ENCODE assay signal across 13 cellular contexts in the genomic region with DNA sequence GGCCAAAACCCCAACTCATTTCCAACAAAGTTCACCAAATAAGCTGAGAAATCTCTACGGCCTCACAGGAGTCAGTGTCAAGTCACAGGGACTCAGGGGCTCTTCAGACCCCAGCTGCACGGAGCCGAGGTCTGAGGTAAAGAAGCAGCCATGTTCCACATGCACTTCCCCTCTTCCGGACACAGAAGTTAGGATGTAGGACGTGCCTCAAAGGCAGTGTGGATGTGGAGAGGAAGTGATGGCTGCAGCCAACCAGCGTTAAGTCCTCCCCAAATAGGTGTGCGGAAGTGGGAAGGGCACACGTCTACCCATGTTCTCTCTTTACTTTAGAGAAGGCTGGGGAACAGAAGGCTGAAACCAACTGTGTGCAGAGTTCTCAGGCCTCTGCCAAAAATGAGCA. TPM values are rescaled to one million over a fixed set of nuclear protein-coding genes. Genes with fewer than 3 reads are reported as not detected.
DNase-seq lines count a peak whose midpoint lies in the region; ATAC-seq and TF ChIP-seq lines count a peak whose summit lies in the region.
"Had no signal": no experiment of that assay in that cellular context is flagged by ENCODE, and none has a peak within 500 bp of the region (broad histone marks: within the 10 kb centered on the region; RNA-seq: fewer than 3 reads in every experiment).

No MANE protein-coding gene starts in this region.

- no peak overlapping the region for H3K4me3 ChIP-seq in Karpas-422 (ENCODE audit: low read length)
- peak overlapping the region in 1 of 2 donors; percentile 19 for H3K4me3 ChIP-seq in left lung
- H3K4me3 ChIP-seq: thoracic aorta had no signal

- H3K9ac ChIP-seq in Karpas-422 (ENCODE audit: low read length): no peak overlapping the region

- no peaks in the 10 kb centered on the region for H3K27me3 ChIP-seq in Karpas-422 (ENCODE audit: low read length)
- H3K27me3 ChIP-seq in left lung: no peaks in the 10 kb centered on the region

- no peak for TF ChIP-seq CTCF in CD14-positive monocyte (IDR thresholded peaks at IDR 0.05)
- TF ChIP-seq CTCF in left lung (IDR thresholded peaks at IDR 0.05): no peak

- no peaks in the 10 kb centered on the region for H3K9me2 ChIP-seq in Karpas-422 (replicated peaks; ENCODE audit: insufficient read depth, low read length)

- H3K79me2 ChIP-seq in Karpas-422 (ENCODE audit: low read length): no peaks in the 10 kb centered on the region

- H3K4me1 Mint-ChIP-seq in CD14-positive monocyte: peaks cover 93% of the 10 kb centered on the region

- peak; percentile 29 for ATAC-seq in GM21390 (IDR thresholded peaks at IDR 0.05; ENCODE audit: unreplicated experiment)
- ATAC-seq in left lung: peak; percentile 40
- ATAC-seq in GM21528 (IDR thresholded peaks at IDR 0.05; ENCODE audit: low FRiP score, unreplicated experiment): no peak
- no peak for ATAC-seq in GM21576 (IDR thresholded peaks at IDR 0.05; ENCODE audit: unreplicated experiment)
- no peak for ATAC-seq in HG02623 (IDR thresholded peaks at IDR 0.05; ENCODE audit: unreplicated experiment)

- no peaks in the 10 kb centered on the region for H3K9me3 ChIP-seq in Karpas-422 (ENCODE audit: low read length)
- H3K9me3 ChIP-seq in left lung: no peaks in the 10 kb centered on the region
- H3K9me3 ChIP-seq: thoracic aorta had no signal

- no peak overlapping the region for H3K27ac ChIP-seq in Karpas-422 (ENCODE audit: low read length)
- peak overlapping the region; percentile 23 to 96 for H3K27ac ChIP-seq in left lung
- H3K27ac ChIP-seq: thoracic aorta had no signal

- DNase-seq in CD14-positive monocyte (ENCODE audit: low spot score) (peak; percentile 77), Karpas-422 (no peak), left lung (peak in 1 of 2 donors; percentile 54), inferior parietal cortex (ENCODE audit: extremely low spot score) (no peak)
- DNase-seq: activated naive CD8-positive, alpha-beta T cell treated with anti-CD3 and anti-CD28 coated beads, Interleukin-2, amount 10 ng/mL, durations not matched to agents 7 days and 5 days; T-helper 2 cell had no signal

- no peak overlapping the region for H3K4me2 ChIP-seq in Karpas-422 (ENCODE audit: low read depth, low read length, poor library complexity, severe bottlenecking)

- no peaks in the 10 kb centered on the region for H3K27me3 Mint-ChIP-seq in CD14-positive monocyte (ENCODE audit: low read depth in 3 of 3)

- peak overlapping the region; percentile 99 to 100 (median 100) for H3K27ac Mint-ChIP-seq in CD14-positive monocyte

- H3K9me3 Mint-ChIP-seq in CD14-positive monocyte: peaks cover 0 to 3% (median 0%) of the 10 kb centered on the region in 7 donors
- H3K9me3 Mint-ChIP-seq: activated naive CD8-positive, alpha-beta T cell treated with anti-CD3 and anti-CD28 coated beads, Interleukin-2, amount 10 ng/mL, durations not matched to agents 7 days and 5 days had no signal

- peaks cover 38% of the 10 kb centered on the region for H3K4me1 ChIP-seq in Karpas-422 (ENCODE audit: low read length)
- H3K4me1 ChIP-seq in left lung: peaks cover 10 to 96% of the 10 kb centered on the region in 2 donors

- peaks cover 6 to 10% of the 10 kb centered on the region in 2 donors for H3K36me3 Mint-ChIP-seq in CD14-positive monocyte

- H2AFZ ChIP-seq in Karpas-422 (ENCODE audit: low read length): peak overlapping the region; percentile 62

- H3K4me3 Mint-ChIP-seq in CD14-positive monocyte: peak overlapping the region; percentile 47 to 67
- H3K4me3 Mint-ChIP-seq: activated naive CD8-positive, alpha-beta T cell treated with anti-CD3 and anti-CD28 coated beads, Interleukin-2, amount 10 ng/mL, durations not matched to agents 7 days and 5 days had no signal

- H4K20me1 ChIP-seq in Karpas-422 (ENCODE audit: insufficient read depth, low read depth, low read length): no peaks in the 10 kb centered on the region

- intact Hi-C loops in CD14-positive monocyte (cut with micrococcal nuclease): loop anchor here in 1 of 2 donors (2.0 kb wide), 1 partner anchor 14 kb away; a partner anchor contains a TSS
- intact Hi-C loops in left lung (cut with DNase I): no loop called here

- H3K36me3 ChIP-seq in Karpas-422 (ENCODE audit: insufficient read depth, low read length): no peaks in the 10 kb centered on the region
- no peaks in the 10 kb centered on the region for H3K36me3 ChIP-seq in left lung
- H3K36me3 ChIP-seq: thoracic aorta had no signal

RNA-seq across cellular contexts. Expression of a gene that starts 14.6 kb away (rescaled TPM):
- 100 to 1,000 TPM; 557 to 697 TPM for polyA plus RNA-seq in CD14-positive monocyte
- total RNA-seq in Karpas-422 (2014; rRNA removed; shearing (Covaris generic); ENCODE audit: low replicate concordance): 7.0 and 13.5 TPM in 2 replicates
- 100 to 1,000 TPM in 1 of 2 donors, 10 to 100 TPM in 1; 70.9 to 139 TPM for total RNA-seq in left lung

RNA-seq across cellular contexts. Expression of a gene that starts 30.8 kb away (rescaled TPM):
- polyA plus RNA-seq in CD14-positive monocyte: 1,000 to 10,000 TPM; 1,064 to 1,089 TPM
- 93.3 and 238 TPM in 2 replicates for total RNA-seq in Karpas-422 (2014; rRNA removed; shearing (Covaris generic); ENCODE audit: low replicate concordance)
- total RNA-seq in left lung: 100 to 1,000 TPM; 171 to 208 TPM

RNA-seq across cellular contexts. Expression of a gene that starts 48.3 kb away (rescaled TPM):
- polyA plus RNA-seq in CD14-positive monocyte: not detected
- total RNA-seq in Karpas-422 (2014; rRNA removed; shearing (Covaris generic); ENCODE audit: low replicate concordance): not detected in 2 replicates
- total RNA-seq in left lung: under 1 TPM; 0.26 to 0.89 TPM
- total RNA-seq: activated naive CD8-positive, alpha-beta T cell treated with anti-CD3 and anti-CD28 coated beads, Interleukin-2, amount 10 ng/mL, durations not matched to agents 7 days and 5 days; Daoy; HT1080; thoracic aorta had no signal

Comparison
In these comparisons a context has a peak if more than half of its experiments do, and no peak if none do; other contexts are left out.
1. ATAC-seq: peak in GM21390 (single experiment) and left lung (single experiment); none in GM21528 (single experiment), GM21576 (single experiment) and HG02623 (single experiment).